Comparison of ENCODE assay signal across 8 cellular contexts in the genomic region with DNA sequence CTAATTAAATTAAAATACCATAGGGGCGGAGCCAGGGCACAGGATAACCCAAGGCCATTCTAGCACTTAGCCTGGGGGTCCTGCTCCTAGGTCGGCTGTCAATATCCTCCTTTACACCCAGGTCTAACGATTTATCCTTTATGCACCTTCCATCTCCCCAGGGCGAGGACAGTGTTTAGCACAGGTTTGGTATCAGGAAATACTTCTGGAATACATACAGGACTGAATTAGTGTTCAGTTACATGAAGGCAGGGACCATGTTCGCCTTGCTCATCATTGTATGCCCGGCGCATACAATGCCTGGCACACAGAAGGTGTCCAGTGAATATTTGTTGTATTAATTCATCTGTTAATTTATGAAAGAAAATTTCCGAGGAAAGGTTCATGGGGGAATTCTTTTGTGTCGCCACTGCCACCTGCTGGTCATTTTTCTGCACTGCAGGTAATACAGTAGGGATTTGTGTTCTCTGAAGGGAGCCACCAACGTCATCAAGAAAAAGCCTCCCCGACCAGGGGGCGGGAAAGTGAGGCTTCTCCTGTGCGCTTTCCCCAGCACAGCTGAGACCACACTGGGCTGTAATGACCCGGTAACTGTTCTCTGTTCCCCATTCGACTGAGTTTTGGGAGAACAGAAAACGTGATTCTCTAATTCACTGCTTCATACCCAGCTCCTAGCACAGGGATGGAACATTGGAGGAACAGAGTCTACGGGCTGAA.
DNase-seq lines count a peak whose midpoint lies in the region; ATAC-seq and TF ChIP-seq lines count a peak whose summit lies in the region.

No MANE protein-coding gene starts in this region.

- H3K27me3 ChIP-seq in osteoblast (ENCODE audit: insufficient read depth, low read length) (peaks cover 2% of the 10 kb centered on the region), thoracic aorta (replicated peaks; ENCODE audit: insufficient read depth) (no peaks in the 10 kb centered on the region)

- H3K36me3 ChIP-seq in osteoblast (ENCODE audit: insufficient read depth, low read length), result no peaks in the 10 kb centered on the region
- no peaks in the 10 kb centered on the region for H3K36me3 ChIP-seq in thoracic aorta

- no peak overlapping the region for H3K27ac Mint-ChIP-seq in activated naive CD4-positive, alpha-beta T cell treated with anti-CD3 and anti-CD28 coated beads, Interleukin-2, amount 10 ng/mL, durations not matched to agents 7 days and 5 days

- peaks cover 13% of the 10 kb centered on the region for H3K27me3 Mint-ChIP-seq in activated naive CD4-positive, alpha-beta T cell treated with anti-CD3 and anti-CD28 coated beads, Interleukin-2, amount 10 ng/mL, durations not matched to agents 7 days and 5 days

- H3K4me1 ChIP-seq in osteoblast (ENCODE audit: insufficient read depth, low read length) (peaks cover 18% of the 10 kb centered on the region), thoracic aorta (ENCODE audit: control insufficient read depth in 1 of 2, low read depth in 2 of 2) (no peaks in the 10 kb centered on the region)

- TF ChIP-seq CTCF in osteoblast (IDR thresholded peaks at IDR 0.05; ENCODE audit: extremely low read depth, low read depth, low read length), result peak; percentile 98
- peak; percentile 90 for TF ChIP-seq CTCF in thoracic aorta (IDR thresholded peaks at IDR 0.05)

- DNase-seq in EL (peak; percentile 82), M059J (ENCODE audit: low read depth) (peak; percentile 68), SK-N-DZ (ENCODE audit: low spot score) (peak; percentile 83), glomerular visceral epithelial cell (ENCODE audit: extremely low spot score) (peak; percentile 81), osteoblast (ENCODE audit: insufficient read length, low spot score, missing footprints) (peak; percentile 61), thoracic aorta (ENCODE audit: low spot score) (peak; percentile 9)
- peak; percentile 77 for DNase-seq in activated naive CD4-positive, alpha-beta T cell treated with anti-CD3 and anti-CD28 coated beads, Interleukin-2, amount 10 ng/mL, durations not matched to agents 7 days and 5 days

- H3K9me3 ChIP-seq in osteoblast (ENCODE audit: low read depth, low read length) (no peaks in the 10 kb centered on the region), thoracic aorta (no peaks in the 10 kb centered on the region)

- H3K79me2 ChIP-seq in osteoblast (ENCODE audit: insufficient read depth, low read length), result no peaks in the 10 kb centered on the region

- peak overlapping the region; percentile 85 for H3K4me2 ChIP-seq in osteoblast (ENCODE audit: insufficient read depth, low read length)

- H3K4me3 ChIP-seq in osteoblast (ENCODE audit: insufficient read depth, low read length), result peak overlapping the region; percentile 55
- peak overlapping the region; percentile 21 for H3K4me3 ChIP-seq in thoracic aorta

- H3K9me3 Mint-ChIP-seq in activated naive CD4-positive, alpha-beta T cell treated with anti-CD3 and anti-CD28 coated beads, Interleukin-2, amount 10 ng/mL, durations not matched to agents 7 days and 5 days, result no peaks in the 10 kb centered on the region

- CTCF ChIA-PET in activated naive CD4-positive, alpha-beta T cell treated with anti-CD3 and anti-CD28 coated beads, Interleukin-2, amount 10 ng/mL, durations not matched to agents 7 days and 5 days (lab: Charles Lee), result interaction anchor here (0.6 to 1.6 kb wide), 9 partner anchors 8 to 1846 kb away, joined by 3 to 4 read pairs (median 3); no protein-coding TSS in a partner anchor

- no peaks in the 10 kb centered on the region for H3K36me3 Mint-ChIP-seq in activated naive CD4-positive, alpha-beta T cell treated with anti-CD3 and anti-CD28 coated beads, Interleukin-2, amount 10 ng/mL, durations not matched to agents 7 days and 5 days

- H3K4me3 Mint-ChIP-seq in activated naive CD4-positive, alpha-beta T cell treated with anti-CD3 and anti-CD28 coated beads, Interleukin-2, amount 10 ng/mL, durations not matched to agents 7 days and 5 days, result no peak overlapping the region

- H3K4me1 Mint-ChIP-seq in activated naive CD4-positive, alpha-beta T cell treated with anti-CD3 and anti-CD28 coated beads, Interleukin-2, amount 10 ng/mL, durations not matched to agents 7 days and 5 days, result peaks cover 6% of the 10 kb centered on the region

- ATAC-seq in thoracic aorta (ENCODE audit: insufficient number of reproducible peaks, low FRiP score, low read depth) (peak; percentile 10), GM18868 (IDR thresholded peaks at IDR 0.05; ENCODE audit: unreplicated experiment) (no peak)

- peak overlapping the region; percentile 90 for H2AFZ ChIP-seq in osteoblast (ENCODE audit: low read length)

- H3K27ac ChIP-seq in osteoblast (ENCODE audit: low read depth, low read length) (no peak overlapping the region), thoracic aorta (no peak overlapping the region)

- H4K20me1 ChIP-seq in osteoblast (ENCODE audit: insufficient read depth, low read length), result no peaks in the 10 kb centered on the region

Comparison
In these comparisons a context has a peak if more than half of its experiments do, and no peak if none do; other contexts are left out.
1. DNase-seq: peak in every context shown above with its lines; median percentile 83 in SK-N-DZ; 82 in EL; 81 in glomerular visceral epithelial cell; 77 in activated naive CD4-positive, alpha-beta T cell treated with anti-CD3 and anti-CD28 coated beads, Interleukin-2, amount 10 ng/mL, durations not matched to agents 7 days and 5 days; 68 in M059J; 61 in osteoblast; 9 in thoracic aorta.